8 cellular contexts compared by ENCODE assay signal in the genomic region with DNA sequence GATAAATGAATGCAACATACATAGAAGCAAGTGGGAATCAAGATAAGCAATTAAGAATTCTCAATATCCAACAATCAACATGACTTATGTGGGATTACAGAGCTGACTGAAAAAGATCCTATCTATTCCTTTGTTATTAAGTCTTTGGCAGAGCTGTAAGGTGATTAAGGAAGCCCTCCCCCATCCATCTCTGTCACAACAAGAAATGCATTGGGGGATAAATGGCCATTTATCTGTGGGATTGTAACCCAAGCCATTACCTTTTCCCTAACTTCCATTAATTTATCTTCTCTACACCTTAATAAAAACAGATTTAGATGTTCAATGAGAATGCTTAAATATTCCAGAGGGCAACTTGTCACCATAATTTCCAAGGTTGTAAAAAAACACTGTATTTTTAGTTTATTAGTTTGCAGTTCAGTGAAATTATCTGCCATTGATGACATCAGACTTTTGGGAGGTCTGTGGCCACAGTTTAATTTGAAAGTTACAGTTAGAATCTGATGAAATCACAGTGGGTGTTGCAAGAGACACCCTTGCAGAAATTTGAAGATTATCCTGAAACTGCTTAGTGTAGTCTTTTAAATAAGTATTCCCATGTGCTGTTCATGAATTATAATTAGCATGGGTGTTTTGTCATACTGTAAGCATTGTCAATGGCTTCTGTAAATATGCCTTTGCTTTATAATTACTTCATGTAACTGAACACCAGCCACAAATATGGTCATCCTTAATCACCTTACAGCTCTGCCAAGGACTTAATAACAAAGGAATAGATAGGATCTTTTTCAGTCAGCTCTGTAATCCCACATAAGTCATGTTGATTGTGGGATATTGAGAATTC. TPM values are rescaled to one million over a fixed set of nuclear protein-coding genes. Genes with fewer than 3 reads are reported as not detected.
DNase-seq lines count a peak whose midpoint lies in the region; TF ChIP-seq lines count a peak whose summit lies in the region.

No MANE protein-coding gene starts in this region.

- peaks cover 13% of the 10 kb centered on the region for H3K27me3 Mint-ChIP-seq in activated naive CD4-positive, alpha-beta T cell treated with anti-CD3 and anti-CD28 coated beads, Interleukin-2, amount 10 ng/mL, durations not matched to agents 7 days and 5 days

- CTCF ChIA-PET in activated naive CD4-positive, alpha-beta T cell treated with anti-CD3 and anti-CD28 coated beads, Interleukin-2, amount 10 ng/mL, durations not matched to agents 7 days and 5 days (lab: Charles Lee) = no interaction called here

- DNase-seq in AG09319 (ENCODE audit: extremely low read depth, low read depth) (peak; percentile 38), HCEC 1CT (peak; percentile 59), NCI-H748 (lab: John Stamatoyannopoulos, UW; ENCODE audit: unreplicated experiment) (peak; percentile 90), cardiac fibroblast (ENCODE audit: low read depth in 2 of 2) (peak; percentile 52 to 67), HT-29 (ENCODE audit: low spot score) (no peak), ureter (ENCODE audit: low spot score) (no peak)
- no peak for DNase-seq in activated naive CD4-positive, alpha-beta T cell treated with anti-CD3 and anti-CD28 coated beads, Interleukin-2, amount 10 ng/mL, durations not matched to agents 7 days and 5 days
- no peak for DNase-seq in activated CD8-positive, alpha-beta memory T cell treated with anti-CD3 and anti-CD28 coated beads, Interleukin-2, amount 50 U/mL, for 4 hours

- peaks cover 1% of the 10 kb centered on the region for H3K36me3 Mint-ChIP-seq in activated naive CD4-positive, alpha-beta T cell treated with anti-CD3 and anti-CD28 coated beads, Interleukin-2, amount 10 ng/mL, durations not matched to agents 7 days and 5 days

- H3K9me3 Mint-ChIP-seq in activated naive CD4-positive, alpha-beta T cell treated with anti-CD3 and anti-CD28 coated beads, Interleukin-2, amount 10 ng/mL, durations not matched to agents 7 days and 5 days = no peaks in the 10 kb centered on the region

- peaks cover 13% of the 10 kb centered on the region for H3K4me1 Mint-ChIP-seq in activated naive CD4-positive, alpha-beta T cell treated with anti-CD3 and anti-CD28 coated beads, Interleukin-2, amount 10 ng/mL, durations not matched to agents 7 days and 5 days

- no peak overlapping the region for H3K4me3 ChIP-seq in cardiac fibroblast (replicated peaks in 1 of 2; ENCODE audit: low read depth in 2 of 2, low read length in 2 of 2)

- no peak overlapping the region for H3K4me3 Mint-ChIP-seq in activated naive CD4-positive, alpha-beta T cell treated with anti-CD3 and anti-CD28 coated beads, Interleukin-2, amount 10 ng/mL, durations not matched to agents 7 days and 5 days

- TF ChIP-seq CTCF in AG09319 (IDR thresholded peaks at IDR 0.05; ENCODE audit: low read depth, low read length) (no peak), cardiac fibroblast (IDR thresholded peaks at IDR 0.05; ENCODE audit: low read depth, low read length) (no peak)

- no peak overlapping the region for H3K27ac Mint-ChIP-seq in activated naive CD4-positive, alpha-beta T cell treated with anti-CD3 and anti-CD28 coated beads, Interleukin-2, amount 10 ng/mL, durations not matched to agents 7 days and 5 days

RNA-seq across cellular contexts. Expression of a gene that starts 49.4 kb away (rescaled TPM):
- total RNA-seq in HT-29 (2014; rRNA removed; shearing (Covaris generic)) = 10.9 and 13.9 TPM in 2 replicates
- 62.6 TPM for total RNA-seq in ureter

Comparison
In these comparisons a context has a peak if more than half of its experiments do, and no peak if none do; other contexts are left out.
1. DNase-seq: peak in AG09319 (single experiment), HCEC 1CT (single experiment), NCI-H748 (single experiment) and cardiac fibroblast (2 of 2); none in HT-29 (single experiment), ureter (single experiment), activated naive CD4-positive, alpha-beta T cell treated with anti-CD3 and anti-CD28 coated beads, Interleukin-2, amount 10 ng/mL, durations not matched to agents 7 days and 5 days (single experiment) and activated CD8-positive, alpha-beta memory T cell treated with anti-CD3 and anti-CD28 coated beads, Interleukin-2, amount 50 U/mL, for 4 hours (single experiment).